10 cellular contexts compared by ENCODE assay signal in genomic region chr10:101228682-101229274, GRCh38. TPM values are rescaled to one million over a fixed set of nuclear protein-coding genes. Genes with fewer than 3 reads are reported as not detected.
DNase-seq lines count a peak whose midpoint lies in the region; FAIRE-seq and TF ChIP-seq lines count a peak whose summit lies in the region.
"Had no signal": no experiment of that assay in that cellular context is flagged by ENCODE, and none has a peak within 500 bp of the region (broad histone marks: within the 10 kb centered on the region; RNA-seq: fewer than 3 reads in every experiment).

No MANE protein-coding gene starts in this region.

- H3K27me3 ChIP-seq in MG63 (no peaks in the 10 kb centered on the region), endothelial cell of umbilical vein (ENCODE audit: control insufficient read depth in 2 of 2, insufficient read depth in 2 of 2, low read length in 2 of 2) (peaks cover 85 to 99% of the 10 kb centered on the region in 2 experiments), skeletal muscle satellite cell (ENCODE audit: control insufficient read depth, insufficient read depth, low read length) (peaks cover 97% of the 10 kb centered on the region), ovary (peaks cover 12% of the 10 kb centered on the region)

- H3K4me3 ChIP-seq in MG63 = peak overlapping the region; percentile 44
- no peak overlapping the region for H3K4me3 ChIP-seq in endothelial cell of umbilical vein (replicated peaks in 1 of 3; ENCODE audit: insufficient read depth in 1 of 3, low read depth in 1 of 3, low read length in 3 of 3)
- H3K4me3 ChIP-seq in skeletal muscle satellite cell (ENCODE audit: low read length) = peak overlapping the region; percentile 58
- no peak overlapping the region for H3K4me3 ChIP-seq in ovary

- TF ChIP-seq CTCF in endothelial cell of umbilical vein (IDR thresholded peaks at IDR 0.05; ENCODE audit: extremely low read depth in 1 of 2, insufficient read depth in 1 of 2, low read depth in 1 of 2, low read length in 2 of 2) (no peak), ovary (IDR thresholded peaks at IDR 0.05) (no peak)

- no peaks in the 10 kb centered on the region for H4K20me1 ChIP-seq in endothelial cell of umbilical vein (replicated peaks; ENCODE audit: control insufficient read depth, extremely low read depth, insufficient read depth, low read length)

- H3K27ac ChIP-seq in endothelial cell of umbilical vein (ENCODE audit: insufficient read depth, low read depth, low read length) (no peak overlapping the region), ovary (no peak overlapping the region)

- intact Hi-C loops in endothelial cell of umbilical vein (cut with micrococcal nuclease) = no loop called here
- intact Hi-C loops in ovary (cut with DNase I) = no loop called here

- dilution Hi-C loops in endothelial cell of umbilical vein (cut with MboI; ENCODE audit: extremely low pct_ligation_motif_present, low sequenced_read_pairs) = no loop called here

- no peaks in the 10 kb centered on the region for H3K79me2 ChIP-seq in endothelial cell of umbilical vein (ENCODE audit: control insufficient read depth, insufficient read depth, low read length)

- H3K36me3 ChIP-seq in MG63 (no peaks in the 10 kb centered on the region), endothelial cell of umbilical vein (ENCODE audit: control insufficient read depth in 2 of 2, extremely low read depth in 1 of 2, insufficient read depth in 2 of 2, low read length in 2 of 2) (no peaks in the 10 kb centered on the region), skeletal muscle satellite cell (ENCODE audit: insufficient read depth, low read length) (no peaks in the 10 kb centered on the region), ovary (no peaks in the 10 kb centered on the region)

- H3K4me1 ChIP-seq in endothelial cell of umbilical vein (ENCODE audit: control insufficient read depth, extremely low read depth, insufficient read depth, low read length) (no peaks in the 10 kb centered on the region), skeletal muscle satellite cell (ENCODE audit: control insufficient read depth, insufficient read depth, low read length) (peaks cover 33% of the 10 kb centered on the region), ovary (ENCODE audit: insufficient read depth) (peaks cover 8% of the 10 kb centered on the region)

- H3K27ac Mint-ChIP-seq in T-helper 1 cell treated with Interleukin-12 subunit alpha and Interleukin-12 subunit beta and Interleukin-4 antibody, amounts not matched to agents 30 μg/mL and 1 μg/mL, for 36 hours = peak overlapping the region; percentile 76
- H3K27ac Mint-ChIP-seq: dendritic cell treated with granulocyte-macrophage colony-stimulating factor and Interleukin-4, amounts not matched to agents 40 ng/mL and 50 ng/mL, for 4 days had no signal

- H3K9me3 ChIP-seq in MG63 (no peaks in the 10 kb centered on the region), endothelial cell of umbilical vein (replicated peaks; ENCODE audit: control insufficient read depth, insufficient read depth, low read length) (no peaks in the 10 kb centered on the region), skeletal muscle satellite cell (replicated peaks; ENCODE audit: low read length) (no peaks in the 10 kb centered on the region), ovary (no peaks in the 10 kb centered on the region)

- 2% methylated on average over 33 to 71 of the region's 71 CpGs for WGBS in ovary, 3 donors

- no peak overlapping the region for H3K4me2 ChIP-seq in endothelial cell of umbilical vein (ENCODE audit: insufficient read depth, low read length)
- peak overlapping the region; percentile 81 for H3K4me2 ChIP-seq in skeletal muscle satellite cell (ENCODE audit: low read length)

- H3K9ac ChIP-seq in endothelial cell of umbilical vein (replicated peaks; ENCODE audit: extremely low read depth, insufficient read depth, low read length) = no peak overlapping the region
- no peak overlapping the region for H3K9ac ChIP-seq in skeletal muscle satellite cell (ENCODE audit: low read depth, low read length)

- TF ChIP-seq POLR2A in endothelial cell of umbilical vein (IDR thresholded peaks at IDR 0.05; ENCODE audit: low read depth, low read length) = no peak
- TF ChIP-seq POLR2A in ovary (IDR thresholded peaks at IDR 0.05) = no peak

- DNase-seq in T-helper 1 cell (no peak), MG63 (no peak), endothelial cell of umbilical vein (ENCODE audit: low read depth, low spot score) (no peak), SK-N-DZ (ENCODE audit: low spot score) (no peak), ovary (no peak)
- DNase-seq in activated CD4-positive, alpha-beta T cell treated with anti-CD3 and anti-CD28 coated beads for 48 hours = no peak

- TF ChIP-seq EP300 in ovary (IDR thresholded peaks at IDR 0.05) = no peak

- no peaks in the 10 kb centered on the region for H3K9me3 Mint-ChIP-seq in T-helper 1 cell treated with Interleukin-12 subunit alpha and Interleukin-12 subunit beta and Interleukin-4 antibody, amounts not matched to agents 30 μg/mL and 1 μg/mL, for 36 hours
- H3K9me3 Mint-ChIP-seq: dendritic cell treated with granulocyte-macrophage colony-stimulating factor and Interleukin-4, amounts not matched to agents 40 ng/mL and 50 ng/mL, for 4 days had no signal

- FAIRE-seq in endothelial cell of umbilical vein (lab: Jason Lieb, UNC) = no peak
- FAIRE-seq: GM12891 had no signal

- no peak overlapping the region for H2AFZ ChIP-seq in endothelial cell of umbilical vein (ENCODE audit: low read depth, low read length)

- peaks cover 19% of the 10 kb centered on the region for H3K4me1 Mint-ChIP-seq in T-helper 1 cell treated with Interleukin-12 subunit alpha and Interleukin-12 subunit beta and Interleukin-4 antibody, amounts not matched to agents 30 μg/mL and 1 μg/mL, for 36 hours (ENCODE audit: low read depth)

- POLR2A ChIA-PET in endothelial cell of umbilical vein (lab: Charles Lee) = no interaction called here

- H3K9me1 ChIP-seq in endothelial cell of umbilical vein (replicated peaks; ENCODE audit: control insufficient read depth, extremely low read depth, insufficient read depth, low read length) = no peaks in the 10 kb centered on the region

- H3K4me3 Mint-ChIP-seq in T-helper 1 cell treated with Interleukin-12 subunit alpha and Interleukin-12 subunit beta and Interleukin-4 antibody, amounts not matched to agents 30 μg/mL and 1 μg/mL, for 36 hours = peak overlapping the region; percentile 51
- H3K4me3 Mint-ChIP-seq: dendritic cell treated with granulocyte-macrophage colony-stimulating factor and Interleukin-4, amounts not matched to agents 40 ng/mL and 50 ng/mL, for 4 days had no signal

- no TSS peak for BruUV-seq in endothelial cell of umbilical vein (replicated peaks; lab: Mats Ljungman, UMichigan)

- H3K36me3 Mint-ChIP-seq in T-helper 1 cell treated with Interleukin-12 subunit alpha and Interleukin-12 subunit beta and Interleukin-4 antibody, amounts not matched to agents 30 μg/mL and 1 μg/mL, for 36 hours (ENCODE audit: low read depth) = peaks cover 3% of the 10 kb centered on the region

- CTCF ChIA-PET in endothelial cell of umbilical vein (lab: Charles Lee) = interaction anchor here (1.2 to 2.1 kb wide), 3 partner anchors 8 to 10 kb away, joined by 6 to 10 read pairs (median 8); no protein-coding TSS in a partner anchor

- peaks cover 80% of the 10 kb centered on the region for H3K27me3 Mint-ChIP-seq in T-helper 1 cell treated with Interleukin-12 subunit alpha and Interleukin-12 subunit beta and Interleukin-4 antibody, amounts not matched to agents 30 μg/mL and 1 μg/mL, for 36 hours (ENCODE audit: low read depth)

TF ChIP-seq in endothelial cell of umbilical vein, 7 proteins besides CTCF, POLR2A, EP300 and RAD21:
- TF ChIP-seq MAX (IDR thresholded peaks at IDR 0.05; ENCODE audit: insufficient read depth, insufficient read length) (no peak), EZH2 (IDR thresholded peaks at IDR 0.05; ENCODE audit: borderline replicate concordance, low read depth, low read length, severe bottlenecking) (peak; percentile 92), FOS (IDR thresholded peaks at IDR 0.05; ENCODE audit: borderline replicate concordance, insufficient read depth, low read length) (no peak), POLR2AphosphoS5 (IDR thresholded peaks at IDR 0.05; ENCODE audit: insufficient read depth, low read depth, low read length) (no peak), JUN (IDR thresholded peaks at IDR 0.05; ENCODE audit: borderline replicate concordance, insufficient read depth, insufficient read length, low read depth) (no peak)

RNA-seq across cellular contexts. Expression of gene LBX1, which starts 0.5 kb away (rescaled TPM):
- 2.0 and 3.0 TPM in 2 replicates for total RNA-seq in MG63 (2014; rRNA removed; shearing (Covaris generic); ENCODE audit: low replicate concordance)
- total RNA-seq in endothelial cell of umbilical vein (not detected in 2 replicates), ovary (not detected)
- polyA plus RNA-seq in endothelial cell of umbilical vein (not detected in 2 replicates), ovary (not detected)
- polyA plus RNA-seq in endothelial cell of umbilical vein (2011; cell fraction: cytosol; rRNA removed) = not detected in 2 replicates
- not detected in 2 replicates for polyA plus RNA-seq in endothelial cell of umbilical vein (2011; cell fraction: nucleus; rRNA removed)
- not detected in 2 replicates for polyA plus RNA-seq in endothelial cell of umbilical vein (2012)
- polyA minus RNA-seq in endothelial cell of umbilical vein = not detected in 2 replicates
- polyA minus RNA-seq in endothelial cell of umbilical vein (2011; cell fraction: cytosol; rRNA and poly(A)+ RNA removed) = not detected
- not detected in 2 replicates for polyA minus RNA-seq in endothelial cell of umbilical vein (2011; cell fraction: nucleus; rRNA and poly(A)+ RNA removed)
- total RNA-seq in skeletal muscle satellite cell (2012; rRNA removed) = not detected in 2 replicates
- polyA plus RNA-seq in SK-N-DZ (2014; cell fraction: cytosol; rRNA removed) = not detected in 2 replicates
- polyA plus RNA-seq in SK-N-DZ (2014; cell fraction: nucleus; rRNA removed) = not detected in 2 replicates

Comparison
In these comparisons a context has a peak if more than half of its experiments do, and no peak if none do; other contexts are left out.
1. H3K4me3 ChIP-seq: peak in MG63 (single experiment) and skeletal muscle satellite cell (single experiment); none in endothelial cell of umbilical vein (0 of 3) and ovary (single experiment).